8 cellular contexts compared by ENCODE assay signal in the genomic region with DNA sequence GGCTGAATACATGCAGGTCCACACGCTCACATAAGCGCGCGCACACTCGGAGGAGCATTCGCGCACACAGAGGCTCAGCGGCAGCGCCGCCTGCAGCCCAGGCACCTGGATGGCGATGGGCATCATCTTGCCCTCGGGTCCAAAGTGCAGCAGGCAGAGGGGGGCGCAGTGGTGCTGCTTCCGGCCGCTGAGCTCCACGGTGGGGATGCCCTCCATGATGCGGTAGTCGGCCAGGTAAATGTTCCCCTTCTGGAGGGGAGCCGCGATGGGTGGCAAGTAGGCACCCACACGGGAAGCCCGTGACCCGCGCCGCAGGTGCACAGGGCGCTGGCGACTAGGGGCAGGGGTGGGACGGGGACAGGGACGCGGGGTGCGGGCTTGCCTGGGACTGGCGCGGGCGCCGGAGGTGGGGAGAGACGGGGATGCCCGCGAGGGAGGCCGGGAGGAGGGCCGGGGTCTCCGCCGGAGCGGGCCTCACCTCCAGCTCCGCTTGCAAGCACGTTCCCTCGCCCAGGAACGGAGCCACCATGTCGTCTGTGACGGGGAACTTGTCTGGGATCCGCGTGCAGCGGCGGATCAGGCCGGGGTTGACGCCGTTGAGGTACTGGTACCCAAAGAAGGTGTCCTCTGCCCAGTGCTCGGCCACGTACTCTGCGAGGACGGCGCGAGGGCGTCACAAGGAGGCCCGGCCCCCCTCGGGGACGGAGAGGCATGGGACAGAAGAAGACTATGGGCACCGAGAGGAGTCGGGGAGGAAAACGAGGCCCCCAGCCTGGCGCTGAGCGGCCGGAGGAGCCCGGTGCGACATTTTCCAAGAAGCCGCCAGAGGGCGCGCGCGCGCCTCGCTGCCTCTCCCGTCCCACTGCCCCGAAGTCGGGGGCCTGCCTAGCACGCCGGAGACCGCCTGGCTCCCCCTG.
A peak's percentile ranks its signal among the peaks of the same experiment; 100 is the strongest.
DNase-seq lines count a peak whose midpoint lies in the region; ATAC-seq and TF ChIP-seq lines count a peak whose summit lies in the region.

No MANE protein-coding gene starts in this region.

- H3K27ac ChIP-seq in RWPE2 (ENCODE audit: poor library complexity, severe bottlenecking) (no peak overlapping the region), stomach smooth muscle (ENCODE audit: low read length) (no peak overlapping the region)

- H3K9me3 ChIP-seq in RWPE2 (ENCODE audit: severe bottlenecking), result no peaks in the 10 kb centered on the region
- H3K9me3 ChIP-seq in neuron (ENCODE audit: low read length), result no peaks in the 10 kb centered on the region
- H3K9me3 ChIP-seq in stomach smooth muscle (ENCODE audit: control insufficient read depth in 2 of 2, low read length in 2 of 2), result no peaks in the 10 kb centered on the region

- DNase-seq in NCI-H446 (lab: John Stamatoyannopoulos, UW) (peak; percentile 33 to 70), NCI-H446 treated with DMSO at 0.1 percent for 48 hours (lab: John Stamatoyannopoulos, UW) (no peak), HuH-7.5 (ENCODE audit: low spot score) (peak; percentile 87), RWPE2 (ENCODE audit: low spot score) (no peak), foreskin melanocyte (peak; percentile 30)
- DNase-seq in activated effector memory CD4-positive, alpha-beta T cell treated with Interleukin-2 at 50 U/mL for 16 hours, result peak; percentile 70

- peak; percentile 76 for ATAC-seq in RWPE2 (ENCODE audit: low read depth)

- H3K36me3 ChIP-seq in RWPE2 (ENCODE audit: low read depth) (no peaks in the 10 kb centered on the region), neuron (ENCODE audit: insufficient read depth, low read length) (no peaks in the 10 kb centered on the region), stomach smooth muscle (ENCODE audit: control insufficient read depth in 2 of 2, insufficient read depth in 2 of 2, low read length in 2 of 2) (no peaks in the 10 kb centered on the region)

- TF ChIP-seq CTCF in RWPE2 (IDR thresholded peaks at IDR 0.05; ENCODE audit: poor library complexity, severe bottlenecking), result peak; percentile 88

- no peaks in the 10 kb centered on the region for H3K4me1 ChIP-seq in RWPE2 (ENCODE audit: insufficient read depth, poor library complexity, severe bottlenecking)
- peaks cover 3% of the 10 kb centered on the region for H3K4me1 ChIP-seq in neuron (ENCODE audit: insufficient read depth, low read length)
- peaks cover 14% of the 10 kb centered on the region for H3K4me1 ChIP-seq in stomach smooth muscle (ENCODE audit: control insufficient read depth, insufficient read depth, low read length)

- H2AFZ ChIP-seq in neuron (ENCODE audit: low read depth, low read length), result peak overlapping the region; percentile 86

- peak overlapping the region in 1 of 2 donors; percentile 21 for H3K9ac ChIP-seq in stomach smooth muscle (ENCODE audit: low read length in 2 of 2)

- H3K27me3 ChIP-seq in RWPE2 (ENCODE audit: insufficient read depth, poor library complexity, severe bottlenecking) (no peaks in the 10 kb centered on the region), neuron (ENCODE audit: insufficient read depth, low read length) (peaks cover 50% of the 10 kb centered on the region), stomach smooth muscle (ENCODE audit: control insufficient read depth in 1 of 2, insufficient read depth in 2 of 2, low read length in 2 of 2) (peaks cover 60 to 64% of the 10 kb centered on the region in 2 donors)

- peak overlapping the region; percentile 35 for H3K4me3 ChIP-seq in RWPE2 (ENCODE audit: severe bottlenecking)
- peak overlapping the region; percentile 43 for H3K4me3 ChIP-seq in neuron (ENCODE audit: low read length)
- H3K4me3 ChIP-seq in stomach smooth muscle (ENCODE audit: low read length in 2 of 2), result peak overlapping the region; percentile 56 to 74

Comparison
In these comparisons a context has a peak if more than half of its experiments do, and no peak if none do; other contexts are left out.
1. DNase-seq: peak in NCI-H446 (2 of 2), HuH-7.5 (single experiment), activated effector memory CD4-positive, alpha-beta T cell treated with Interleukin-2 at 50 U/mL for 16 hours (single experiment) and foreskin melanocyte (single experiment); none in NCI-H446 treated with DMSO at 0.1 percent for 48 hours (single experiment) and RWPE2 (single experiment).
2. Peak in every context shown above with its lines, with median percentiles within 50 percentile points of each other: H3K4me3 ChIP-seq.